8 cellular contexts compared by ENCODE assay signal in genomic region chr2:174681099-174681982, GRCh38.
A peak's percentile ranks its signal among the peaks of the same experiment; 100 is the strongest.
DNase-seq lines count a peak whose midpoint lies in the region; ATAC-seq, FAIRE-seq and TF ChIP-seq lines count a peak whose summit lies in the region.

No MANE protein-coding gene starts in this region.

- H3K4me1 Mint-ChIP-seq in type B pancreatic cell (ENCODE audit: unreplicated experiment) = peaks cover 46% of the 10 kb centered on the region

- H3K36me3 Mint-ChIP-seq in type B pancreatic cell = no peaks in the 10 kb centered on the region

- peaks cover 20% of the 10 kb centered on the region for H3K4me1 ChIP-seq in lower lobe of right lung

- H3K4me3 ChIP-seq in choroid plexus epithelial cell (ENCODE audit: low read depth, low read length) (peak overlapping the region; percentile 89), lower lobe of right lung (peak overlapping the region; percentile 89)

- TF ChIP-seq CTCF in D721Med (IDR thresholded peaks at IDR 0.05; ENCODE audit: insufficient read depth, missing control alignments) (no peak), choroid plexus epithelial cell (conservative IDR thresholded peaks at IDR 0.05; ENCODE audit: low read depth, low read length) (no peak), lower lobe of right lung (IDR thresholded peaks at IDR 0.05) (no peak), type B pancreatic cell (conservative IDR thresholded peaks at IDR 0.05) (no peak)

- H3K27me3 ChIP-seq in lower lobe of right lung (ENCODE audit: low read depth) = no peaks in the 10 kb centered on the region

- peak overlapping the region; percentile 82 for H3K27ac ChIP-seq in KOPT-K1 (ENCODE audit: low read depth, low read length, poor library complexity, severe bottlenecking)
- peak overlapping the region; percentile 82 for H3K27ac ChIP-seq in lower lobe of right lung

- peak overlapping the region; percentile 86 for H3K4me3 Mint-ChIP-seq in type B pancreatic cell

- H3K27me3 Mint-ChIP-seq in type B pancreatic cell = peaks cover 42% of the 10 kb centered on the region

- no peaks in the 10 kb centered on the region for H3K9me3 Mint-ChIP-seq in type B pancreatic cell

- H3K9me3 ChIP-seq in KOPT-K1 (ENCODE audit: insufficient read depth, low read length, poor library complexity, severe bottlenecking) (no peaks in the 10 kb centered on the region), lower lobe of right lung (no peaks in the 10 kb centered on the region)

- DNase-seq in D721Med (ENCODE audit: insufficient read length, low spot score) = peak; percentile 34
- peak; percentile 52 for DNase-seq in choroid plexus epithelial cell (ENCODE audit: low read depth)
- DNase-seq in lower lobe of right lung = no peak
- DNase-seq in type B pancreatic cell (ENCODE audit: extremely low spot score, unreplicated experiment) = no peak
- DNase-seq in 8988T = no peak

- no peaks in the 10 kb centered on the region for H3K36me3 ChIP-seq in KOPT-K1 (ENCODE audit: insufficient read depth, low read length)
- H3K36me3 ChIP-seq in lower lobe of right lung = no peaks in the 10 kb centered on the region

- peak; percentile 6 to 14 for ATAC-seq in lower lobe of right lung
- no peak for ATAC-seq in HG02678 (IDR thresholded peaks at IDR 0.05; ENCODE audit: unreplicated experiment)
- ATAC-seq in GM19455 (IDR thresholded peaks at IDR 0.05; ENCODE audit: unreplicated experiment) = no peak

- H3K27ac Mint-ChIP-seq in type B pancreatic cell = peak overlapping the region; percentile 46

- intact Hi-C loops in lower lobe of right lung (cut with DNase I) = no loop called here

- no peak for FAIRE-seq in D721Med (lab: Jason Lieb, UNC)

Comparison
In these comparisons a context has a peak if more than half of its experiments do, and no peak if none do; other contexts are left out.
1. DNase-seq: peak in D721Med (single experiment) and choroid plexus epithelial cell (single experiment); none in lower lobe of right lung (single experiment), type B pancreatic cell (single experiment) and 8988T (single experiment).
2. ATAC-seq: peak in lower lobe of right lung (2 of 2); none in HG02678 (single experiment) and GM19455 (single experiment).